In the genomic region with DNA sequence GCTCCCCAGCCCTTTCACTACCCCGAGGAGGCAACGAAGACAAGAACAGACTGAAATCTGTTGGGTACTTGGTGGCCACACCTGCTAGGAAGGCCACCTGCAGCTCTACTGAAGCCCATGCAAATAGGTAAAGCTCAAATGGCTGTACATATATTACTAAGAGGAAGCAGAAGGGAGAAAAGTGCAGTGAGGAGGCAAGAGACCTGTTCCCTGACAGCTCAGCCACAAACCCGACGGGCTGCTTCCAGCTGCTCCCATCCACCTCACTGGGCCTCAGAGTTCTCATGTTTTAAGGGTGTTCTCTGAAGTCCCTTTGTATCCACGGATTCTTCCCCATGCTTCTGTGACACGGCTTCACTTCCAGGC, we compare ENCODE assay signal across 9 cellular contexts. TPM values are rescaled to one million over a fixed set of nuclear protein-coding genes. Genes with fewer than 3 reads are reported as not detected.
DNase-seq lines count a peak whose midpoint lies in the region; ATAC-seq and TF ChIP-seq lines count a peak whose summit lies in the region.
"Had no signal": no experiment of that assay in that cellular context is flagged by ENCODE, and none has a peak within 500 bp of the region (broad histone marks: within the 10 kb centered on the region; RNA-seq: fewer than 3 reads in every experiment).

No MANE protein-coding gene starts in this region.

- intact Hi-C loops in lower lobe of right lung (cut with DNase I): no loop called here

- H3K27ac ChIP-seq in lower lobe of right lung: peak overlapping the region; percentile 44
- H3K27ac ChIP-seq: SK-N-MC had no signal

- H3K9me3 ChIP-seq in lower lobe of right lung: no peaks in the 10 kb centered on the region

- no peak overlapping the region for H3K4me3 ChIP-seq in lower lobe of right lung
- H3K4me3 ChIP-seq: SK-N-MC had no signal

- no peaks in the 10 kb centered on the region for H3K27me3 ChIP-seq in lower lobe of right lung (ENCODE audit: low read depth)

- peaks cover 52% of the 10 kb centered on the region for H3K4me1 ChIP-seq in lower lobe of right lung

- H3K36me3 ChIP-seq in lower lobe of right lung: no peaks in the 10 kb centered on the region

- ATAC-seq in GM19025 (IDR thresholded peaks at IDR 0.05; ENCODE audit: low read depth, unreplicated experiment): peak; percentile 87
- peak; percentile 86 for ATAC-seq in HG02981 (IDR thresholded peaks at IDR 0.05; ENCODE audit: unreplicated experiment)
- ATAC-seq in lower lobe of right lung: peak in 1 of 2 donors; percentile 24

- TF ChIP-seq CTCF in lower lobe of right lung (IDR thresholded peaks at IDR 0.05): no peak

- DNase-seq in RPMI7951 (ENCODE audit: low read depth) (peak; percentile 41), lower lobe of right lung (no peak), NCI-H2196 (lab: John Stamatoyannopoulos, UW; ENCODE audit: unreplicated experiment) (no peak), anterior cingulate cortex (lab: John Stamatoyannopoulos, UW) (no peak)
- DNase-seq in effector CD8-positive, alpha-beta T cell (lab: John Stamatoyannopoulos, UW): no peak
- no peak for DNase-seq in central memory CD4-positive, alpha-beta T cell

RNA-seq across cellular contexts. Expression of a gene that starts 24.6 kb away (rescaled TPM):
- 56.2 and 58.0 TPM in 2 replicates for total RNA-seq in RPMI7951 (2014; rRNA removed; shearing (Covaris generic))
- total RNA-seq in lower lobe of right lung: 21.9 TPM
